Comparison of ENCODE assay signal across 10 cellular contexts in genomic region chr6:16471222-16471784, GRCh38.
DNase-seq lines count a peak whose midpoint lies in the region; ATAC-seq and TF ChIP-seq lines count a peak whose summit lies in the region.
"Had no signal": no experiment of that assay in that cellular context is flagged by ENCODE, and none has a peak within 500 bp of the region (broad histone marks: within the 10 kb centered on the region; RNA-seq: fewer than 3 reads in every experiment).

No MANE protein-coding gene starts in this region.

- H2BK12ac ChIP-seq in H9 (ENCODE audit: insufficient read length, low read depth, low read length), result no peak overlapping the region

- H3K4me3 Mint-ChIP-seq in activated CD4-positive, alpha-beta T cell treated with anti-CD3 and anti-CD28 coated beads, Interleukin-2, amount 10 ng/mL, durations not matched to agents 24 days and 14 days, result peak overlapping the region; percentile 27
- no peak overlapping the region for H3K4me3 Mint-ChIP-seq in activated CD4-positive, alpha-beta memory T cell treated with anti-CD3 and anti-CD28 coated beads for 36 hours
- no peak overlapping the region for H3K4me3 Mint-ChIP-seq in H9
- H3K4me3 Mint-ChIP-seq: brain had no signal

- H3K4me1 Mint-ChIP-seq in activated CD4-positive, alpha-beta T cell treated with anti-CD3 and anti-CD28 coated beads, Interleukin-2, amount 10 ng/mL, durations not matched to agents 24 days and 14 days, result peaks cover 58% of the 10 kb centered on the region
- peaks cover 88% of the 10 kb centered on the region for H3K4me1 Mint-ChIP-seq in activated CD4-positive, alpha-beta memory T cell treated with anti-CD3 and anti-CD28 coated beads for 36 hours (ENCODE audit: low read depth)
- peaks cover 12 to 13% of the 10 kb centered on the region in 2 experiments for H3K4me1 Mint-ChIP-seq in H9

- DNase-seq in activated CD4-positive, alpha-beta T cell treated with anti-CD3 and anti-CD28 coated beads, Interleukin-2, amount 10 ng/mL, durations not matched to agents 24 days and 14 days, result no peak
- DNase-seq in activated CD4-positive, alpha-beta T cell treated with anti-CD3 and anti-CD28 coated beads, Interleukin-2, amount 50 U/mL, for 4 hours, result no peak
- no peak for DNase-seq in activated CD4-positive, alpha-beta memory T cell treated with anti-CD3 and anti-CD28 coated beads for 36 hours
- DNase-seq in smooth muscle cell (lab: John Stamatoyannopoulos, UW; ENCODE audit: unreplicated experiment), result no peak
- DNase-seq in AG20443 (ENCODE audit: low spot score), result no peak
- no peak for DNase-seq in cortex of kidney (lab: John Stamatoyannopoulos, UW)
- no peak for DNase-seq in H9
- DNase-seq: lower lobe of right lung had no signal

- H3K79me1 ChIP-seq in H9 (ENCODE audit: insufficient read depth, low read depth, low read length, poor library complexity, severe bottlenecking), result no peaks in the 10 kb centered on the region

- H3K23ac ChIP-seq in H9 (ENCODE audit: insufficient read length, low read depth, low read length), result no peak overlapping the region

- ATAC-seq in HG02885 (IDR thresholded peaks at IDR 0.05; ENCODE audit: poor library complexity, unreplicated experiment), result peak; percentile 57

- WGBS in smooth muscle cell (ENCODE audit: low lambda C conversion rate), result 69% methylated on average over 6 of the region's 6 CpGs
- no CpG with 5 or more reads among the region's 6 CpGs for WGBS in H9 (ENCODE audit: extremely low coverage, insufficient read length, low lambda C conversion rate)

- peak overlapping the region; percentile 82 for H3K27ac Mint-ChIP-seq in activated CD4-positive, alpha-beta T cell treated with anti-CD3 and anti-CD28 coated beads, Interleukin-2, amount 10 ng/mL, durations not matched to agents 24 days and 14 days
- peak overlapping the region; percentile 69 for H3K27ac Mint-ChIP-seq in activated CD4-positive, alpha-beta memory T cell treated with anti-CD3 and anti-CD28 coated beads for 36 hours
- no peak overlapping the region for H3K27ac Mint-ChIP-seq in H9

- no peaks in the 10 kb centered on the region for H3K36me3 ChIP-seq in smooth muscle cell (ENCODE audit: low read depth)
- H3K36me3 ChIP-seq: lower lobe of right lung had no signal

- H3K27ac ChIP-seq in smooth muscle cell (ENCODE audit: low read depth), result peak overlapping the region; percentile 75
- H3K27ac ChIP-seq in H9 (ENCODE audit: insufficient read length, low read depth, low read length), result no peak overlapping the region
- H3K27ac ChIP-seq: lower lobe of right lung had no signal

- H3K36me3 Mint-ChIP-seq in activated CD4-positive, alpha-beta T cell treated with anti-CD3 and anti-CD28 coated beads, Interleukin-2, amount 10 ng/mL, durations not matched to agents 24 days and 14 days (ENCODE audit: low read depth), result peaks cover 33% of the 10 kb centered on the region
- H3K36me3 Mint-ChIP-seq in activated CD4-positive, alpha-beta memory T cell treated with anti-CD3 and anti-CD28 coated beads for 36 hours, result peaks cover 3% of the 10 kb centered on the region
- peaks cover 0 to 2% (median 0%) of the 10 kb centered on the region in 3 experiments; a peak in 2 of 7 replicates for H3K36me3 Mint-ChIP-seq in H9 (ENCODE audit: insufficient read depth in 1 of 3, low read depth in 3 of 3)

- no peak overlapping the region for H4K8ac ChIP-seq in H9 (replicated peaks; ENCODE audit: insufficient read length, low read depth, low read length)

- H3K27me3 Mint-ChIP-seq in activated CD4-positive, alpha-beta T cell treated with anti-CD3 and anti-CD28 coated beads, Interleukin-2, amount 10 ng/mL, durations not matched to agents 24 days and 14 days, result no peaks in the 10 kb centered on the region
- H3K27me3 Mint-ChIP-seq in activated CD4-positive, alpha-beta memory T cell treated with anti-CD3 and anti-CD28 coated beads for 36 hours, result no peaks in the 10 kb centered on the region
- H3K27me3 Mint-ChIP-seq in H9 (ENCODE audit: low read depth), result no peaks in the 10 kb centered on the region
- H3K27me3 Mint-ChIP-seq: brain had no signal

- no peak for TF ChIP-seq CTCF in smooth muscle cell (IDR thresholded peaks at IDR 0.05; ENCODE audit: borderline replicate concordance, insufficient read depth, poor library complexity, severe bottlenecking)
- no peak for TF ChIP-seq CTCF in H9 (conservative IDR thresholded peaks at IDR 0.05)

- no peak overlapping the region for H2BK20ac ChIP-seq in H9 (ENCODE audit: low read depth, low read length, poor library complexity, severe bottlenecking)

- H3K4me2 ChIP-seq in smooth muscle cell, result peak overlapping the region; percentile 74
- no peak overlapping the region for H3K4me2 ChIP-seq in H9 (ENCODE audit: insufficient read depth, insufficient read length, low read length)

- H2AK5ac ChIP-seq in H9 (ENCODE audit: insufficient read length, low read length), result no peak overlapping the region

- H3K27me3 ChIP-seq in smooth muscle cell (ENCODE audit: low read depth) (no peaks in the 10 kb centered on the region), H9 (ENCODE audit: insufficient read depth, low read length) (no peaks in the 10 kb centered on the region)

- no peak overlapping the region for H2AFZ ChIP-seq in smooth muscle cell (ENCODE audit: low read depth)
- H2AFZ ChIP-seq in H9 (ENCODE audit: low read length), result no peak overlapping the region

- H3K23me2 ChIP-seq in H9 (ENCODE audit: insufficient read length, low read depth, low read length, poor library complexity, severe bottlenecking), result no peaks in the 10 kb centered on the region

- no peak overlapping the region for H3K14ac ChIP-seq in H9 (ENCODE audit: insufficient read depth, low read length)

- peaks cover 22% of the 10 kb centered on the region for H3F3A ChIP-seq in smooth muscle cell (ENCODE audit: low read depth)

- H3K4ac ChIP-seq in H9 (ENCODE audit: low read depth, low read length), result no peak overlapping the region

- H3K79me2 ChIP-seq in smooth muscle cell (ENCODE audit: low read depth) (peaks cover 8% of the 10 kb centered on the region), H9 (ENCODE audit: insufficient read depth, low read length) (no peaks in the 10 kb centered on the region)

- H3K9me3 ChIP-seq in smooth muscle cell (replicated peaks; ENCODE audit: low read depth) (no peaks in the 10 kb centered on the region), H9 (ENCODE audit: control insufficient read depth, low read depth, low read length) (no peaks in the 10 kb centered on the region)
- H3K9me3 ChIP-seq: lower lobe of right lung had no signal

- H4K20me1 ChIP-seq in smooth muscle cell (ENCODE audit: low read depth), result peaks cover 61% of the 10 kb centered on the region
- H4K20me1 ChIP-seq in H9 (ENCODE audit: control insufficient read depth, insufficient read depth, insufficient read length), result no peaks in the 10 kb centered on the region

- intact Hi-C loops in activated CD4-positive, alpha-beta T cell treated with anti-CD3 and anti-CD28 coated beads, Interleukin-2, amount 10 ng/mL, durations not matched to agents 24 days and 14 days (cut with micrococcal nuclease), result loop anchor here (2.0 kb wide), 1 partner anchor 19 kb away; no protein-coding TSS in a partner anchor
- intact Hi-C loops in activated CD4-positive, alpha-beta memory T cell treated with anti-CD3 and anti-CD28 coated beads for 36 hours (cut with micrococcal nuclease), result loop anchor here (1.0 kb wide), 2 partner anchors 10 to 58 kb away; no protein-coding TSS in a partner anchor

- no peak overlapping the region for H3K18ac ChIP-seq in H9 (ENCODE audit: insufficient read length, low read depth, low read length)

- POLR2A ChIA-PET in activated CD4-positive, alpha-beta memory T cell treated with anti-CD3 and anti-CD28 coated beads for 36 hours (lab: Charles Lee), result interaction anchor here (0.7 to 5.2 kb wide), 15 partner anchors 10 to 480 kb away, joined by 3 to 48 read pairs (median 4); partner anchors contain the start of gene ATXN1

- H2BK120ac ChIP-seq in H9 (ENCODE audit: low read depth, low read length, poor library complexity, severe bottlenecking), result no peak overlapping the region

- no peak overlapping the region for H4K5ac ChIP-seq in H9 (ENCODE audit: insufficient read length, low read depth, low read length)

- H3K9ac ChIP-seq in smooth muscle cell (ENCODE audit: low read depth) (no peak overlapping the region), H9 (ENCODE audit: extremely low read depth, insufficient read length, low read length) (no peak overlapping the region)

- no peak overlapping the region for H2BK5ac ChIP-seq in H9 (ENCODE audit: insufficient read length, low read length)

- H4K91ac ChIP-seq in H9 (ENCODE audit: insufficient read length, low read depth, low read length), result no peak overlapping the region

- no peak overlapping the region for H2BK15ac ChIP-seq in H9 (ENCODE audit: low read depth, low read length)

- no peak overlapping the region for H3K56ac ChIP-seq in H9 (ENCODE audit: insufficient read length, low read depth, low read length)

- H3K9me3 Mint-ChIP-seq in activated CD4-positive, alpha-beta T cell treated with anti-CD3 and anti-CD28 coated beads, Interleukin-2, amount 10 ng/mL, durations not matched to agents 24 days and 14 days, result peaks cover 8% of the 10 kb centered on the region
- H3K9me3 Mint-ChIP-seq in activated CD4-positive, alpha-beta memory T cell treated with anti-CD3 and anti-CD28 coated beads for 36 hours, result peaks cover 5% of the 10 kb centered on the region
- no peaks in the 10 kb centered on the region for H3K9me3 Mint-ChIP-seq in H9
- H3K9me3 Mint-ChIP-seq: brain had no signal

- H3K4me3 ChIP-seq in smooth muscle cell, result no peak overlapping the region
- H3K4me3 ChIP-seq: lower lobe of right lung had no signal

- H3K4me1 ChIP-seq in smooth muscle cell (ENCODE audit: low read depth) (no peaks in the 10 kb centered on the region), H9 (ENCODE audit: insufficient read depth, low read length) (peaks cover 5% of the 10 kb centered on the region)

- no peak overlapping the region for H3T11ph ChIP-seq in H9 (ENCODE audit: low read length)

- CTCF ChIA-PET in activated CD4-positive, alpha-beta memory T cell treated with anti-CD3 and anti-CD28 coated beads for 36 hours (lab: Charles Lee), result interaction anchor here (0.7 to 4.9 kb wide), 17 partner anchors 8 to 292 kb away, joined by 3 to 23 read pairs (median 3); no protein-coding TSS in a partner anchor

Comparison
In these comparisons a context has a peak if more than half of its experiments do, and no peak if none do; other contexts are left out.
1. H3K27ac Mint-ChIP-seq: peak in activated CD4-positive, alpha-beta T cell treated with anti-CD3 and anti-CD28 coated beads, Interleukin-2, amount 10 ng/mL, durations not matched to agents 24 days and 14 days (single experiment) and activated CD4-positive, alpha-beta memory T cell treated with anti-CD3 and anti-CD28 coated beads for 36 hours (single experiment); none in H9 (0 of 3).